ENCODE assay signal across 17 cellular contexts in the genomic region with DNA sequence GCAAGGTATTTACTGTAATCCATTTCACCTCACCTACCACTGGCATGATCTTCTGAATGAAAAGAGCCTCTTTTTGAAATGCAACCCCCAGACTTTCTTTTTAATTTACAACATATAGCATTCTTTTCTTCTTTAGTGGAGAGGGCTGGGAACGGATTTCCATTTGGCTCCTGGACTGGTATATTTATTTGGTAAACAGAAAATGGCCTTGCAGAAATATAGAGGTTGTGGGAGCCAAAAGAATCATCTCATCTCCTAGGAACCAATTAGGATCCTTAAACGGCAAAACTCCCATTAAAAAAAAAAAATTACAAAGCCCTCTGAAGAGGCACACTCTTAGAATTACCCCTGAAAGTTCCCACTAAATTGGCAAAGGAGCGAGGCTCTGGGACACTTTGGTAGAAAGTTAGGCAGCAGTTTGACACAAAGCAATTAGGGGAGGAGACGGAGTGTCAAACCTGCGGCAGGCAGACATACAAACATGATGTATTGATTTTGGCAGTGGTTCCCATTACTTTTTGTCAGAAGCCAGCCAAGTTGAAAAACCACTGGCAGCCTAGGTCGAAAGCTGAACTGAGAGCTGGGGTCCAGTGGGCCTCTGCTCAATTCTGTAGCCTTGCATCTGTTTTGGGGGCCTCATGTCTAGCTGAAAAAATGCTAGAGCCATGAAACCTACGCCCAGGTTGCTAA.
DNase-seq lines count a peak whose midpoint lies in the region; ATAC-seq and TF ChIP-seq lines count a peak whose summit lies in the region.
"Had no signal": no experiment of that assay in that cellular context is flagged by ENCODE, and none has a peak within 500 bp of the region (broad histone marks: within the 10 kb centered on the region; RNA-seq: fewer than 3 reads in every experiment).

No MANE protein-coding gene starts in this region.

- WGBS in gastroesophageal sphincter (ENCODE audit: low coverage in 1 of 2), 2 donors, result 69 to 81% methylated on average over 6 of the region's 7 CpGs

- no peak overlapping the region for H3K4me3 ChIP-seq in gastroesophageal sphincter

- no peak for ATAC-seq in gastroesophageal sphincter
- no peak for ATAC-seq in HG03159 (IDR thresholded peaks at IDR 0.05; ENCODE audit: unreplicated experiment)
- ATAC-seq in GM21390 (IDR thresholded peaks at IDR 0.05; ENCODE audit: unreplicated experiment), result no peak
- ATAC-seq: activated CD4-positive, CD25-positive, alpha-beta regulatory T cell treated with anti-CD3 and anti-CD28 coated beads, Interleukin-2, amount 50 U/mL, for 24 hours; T-cell had no signal

- H3K36me3 ChIP-seq in gastroesophageal sphincter, result no peaks in the 10 kb centered on the region

- no peak for TF ChIP-seq EP300 in gastroesophageal sphincter (IDR thresholded peaks at IDR 0.05)

- peak overlapping the region; percentile 93 for H3K27ac Mint-ChIP-seq in progenitor cell of endocrine pancreas
- H3K27ac Mint-ChIP-seq: activated naive CD4-positive, alpha-beta T cell treated with anti-CD3 and anti-CD28 coated beads for 36 hours; T-cell had no signal

- no peak overlapping the region for H3K27ac ChIP-seq in gastroesophageal sphincter
- H3K27ac ChIP-seq: parathyroid adenoma had no signal

- H3K4me3 Mint-ChIP-seq in progenitor cell of endocrine pancreas (ENCODE audit: low read depth), result peak overlapping the region; percentile 60
- H3K4me3 Mint-ChIP-seq: activated naive CD4-positive, alpha-beta T cell treated with anti-CD3 and anti-CD28 coated beads for 36 hours; T-cell had no signal

- DNase-seq in ELF-1 (ENCODE audit: low read depth, low spot score), result peak; percentile 55
- peak; percentile 66 for DNase-seq in NCI-H446 treated with DMSO at 0.1 percent for 48 hours (lab: John Stamatoyannopoulos, UW)
- peak; percentile 63 for DNase-seq in islet precursor cell
- DNase-seq in progenitor cell of endocrine pancreas (ENCODE audit: low spot score, unreplicated experiment), result no peak
- DNase-seq in RPMI8226, result no peak
- DNase-seq: activated CD8-positive, alpha-beta memory T cell treated with anti-CD3 and anti-CD28 coated beads, Interleukin-2, amount 50 U/mL, for 4 hours; activated naive CD4-positive, alpha-beta T cell treated with anti-CD3 and anti-CD28 coated beads for 36 hours; effector CD4-positive, alpha-beta T cell; mesendoderm; substantia nigra; T-cell had no signal

- no peak for TF ChIP-seq POLR2A in gastroesophageal sphincter (IDR thresholded peaks at IDR 0.05)

- no peaks in the 10 kb centered on the region for H3K27me3 ChIP-seq in gastroesophageal sphincter

- TF ChIP-seq CTCF in progenitor cell of endocrine pancreas (IDR thresholded peaks at IDR 0.05; ENCODE audit: unreplicated experiment) (no peak), gastroesophageal sphincter (IDR thresholded peaks at IDR 0.05) (no peak)

- H3K27me3 Mint-ChIP-seq in progenitor cell of endocrine pancreas, result no peaks in the 10 kb centered on the region

- H3K9me3 ChIP-seq in gastroesophageal sphincter, result no peaks in the 10 kb centered on the region

- peaks cover 43% of the 10 kb centered on the region for H3K4me1 Mint-ChIP-seq in progenitor cell of endocrine pancreas (ENCODE audit: low read depth)
- H3K4me1 Mint-ChIP-seq: T-cell had no signal

- peaks cover 1% of the 10 kb centered on the region for H3K36me3 Mint-ChIP-seq in progenitor cell of endocrine pancreas (ENCODE audit: insufficient read depth)
- H3K36me3 Mint-ChIP-seq: brain, T-cell had no signal

- peaks cover 3% of the 10 kb centered on the region for H3K9me3 Mint-ChIP-seq in progenitor cell of endocrine pancreas (ENCODE audit: low read depth)
- H3K9me3 Mint-ChIP-seq: activated naive CD4-positive, alpha-beta T cell treated with anti-CD3 and anti-CD28 coated beads for 36 hours; T-cell had no signal

- H3K4me1 ChIP-seq in gastroesophageal sphincter, result no peaks in the 10 kb centered on the region
- H3K4me1 ChIP-seq: parathyroid adenoma had no signal

Comparison
In these comparisons a context has a peak if more than half of its experiments do, and no peak if none do; other contexts are left out.
1. DNase-seq: peak in ELF-1 (single experiment), NCI-H446 treated with DMSO at 0.1 percent for 48 hours (single experiment) and islet precursor cell (single experiment); none in progenitor cell of endocrine pancreas (single experiment) and RPMI8226 (single experiment).